29 cellular contexts compared by ENCODE assay signal in genomic region chr2:152835674-152836073, GRCh38.
"Had no signal": no experiment of that assay in that cellular context is flagged by ENCODE, and none has a peak within 500 bp of the region (broad histone marks: within the 10 kb centered on the region; RNA-seq: fewer than 3 reads in every experiment).

No MANE protein-coding gene starts in this region.

- H3K4me1 Mint-ChIP-seq: endodermal cell had no signal

- H3K36me3 ChIP-seq: colonic mucosa, esophagus muscularis mucosa, esophagus squamous epithelium, gastrocnemius medialis, gastroesophageal sphincter, heart left ventricle, heart right ventricle had no signal

- H3K4me3 ChIP-seq: colonic mucosa, coronary artery, dorsolateral prefrontal cortex, esophagus muscularis mucosa, esophagus squamous epithelium, gastrocnemius medialis, gastroesophageal sphincter, heart left ventricle, heart right ventricle had no signal

- H3K27me3 Mint-ChIP-seq: dendritic cell treated with granulocyte-macrophage colony-stimulating factor and Interleukin-4, amounts not matched to agents 40 ng/mL and 50 ng/mL, for 4 days had no signal

- H3K27me3 ChIP-seq: colonic mucosa, dorsolateral prefrontal cortex, esophagus muscularis mucosa, esophagus squamous epithelium, foreskin keratinocyte, gastrocnemius medialis, gastroesophageal sphincter, heart left ventricle had no signal

- H3K4me3 Mint-ChIP-seq: dendritic cell treated with granulocyte-macrophage colony-stimulating factor and Interleukin-4, amounts not matched to agents 40 ng/mL and 50 ng/mL, for 4 days; effector memory CD8-positive, alpha-beta T cell; endodermal cell had no signal

- H3K9me3 ChIP-seq: colonic mucosa, esophagus muscularis mucosa, esophagus squamous epithelium, gastrocnemius medialis, gastroesophageal sphincter had no signal

- H3K4me1 ChIP-seq: colonic mucosa, esophagus muscularis mucosa, esophagus squamous epithelium, foreskin keratinocyte, gastrocnemius medialis, gastroesophageal sphincter, heart left ventricle, heart right ventricle had no signal

- H3K27ac Mint-ChIP-seq: dendritic cell treated with granulocyte-macrophage colony-stimulating factor and Interleukin-4, amounts not matched to agents 40 ng/mL and 50 ng/mL, for 4 days; effector memory CD8-positive, alpha-beta T cell; endodermal cell had no signal

- H3K9me3 Mint-ChIP-seq: effector memory CD8-positive, alpha-beta T cell had no signal

- ATAC-seq: effector memory CD8-positive, alpha-beta T cell; esophagus mucosa; foreskin keratinocyte; gastrocnemius medialis; gastroesophageal sphincter; heart left ventricle; heart right ventricle had no signal

- FAIRE-seq: colon, endometrium, endothelial cell of umbilical vein, frontal cortex had no signal

- H3K27ac ChIP-seq: colonic mucosa, coronary artery, dorsolateral prefrontal cortex, epithelial cell of prostate, esophagus muscularis mucosa, esophagus squamous epithelium, foreskin keratinocyte, gastrocnemius medialis, gastroesophageal sphincter, heart left ventricle, heart right ventricle had no signal

- DNase-seq: colonic mucosa; cortex of kidney; dermis blood vessel endothelial cell; dorsolateral prefrontal cortex; effector CD4-positive, alpha-beta T cell; effector CD8-positive, alpha-beta T cell; effector memory CD4-positive, alpha-beta T cell; effector memory CD8-positive, alpha-beta T cell; endodermal cell; erythroblast; esophagus squamous epithelium; foreskin fibroblast; foreskin keratinocyte; foreskin melanocyte; gastrocnemius medialis; glutamatergic neuron; head of caudate nucleus; heart left ventricle; heart right ventricle had no signal
